35 cellular contexts compared by ENCODE assay signal in genomic region chr2:146081459-146081858, GRCh38.
"Had no signal": no experiment of that assay in that cellular context is flagged by ENCODE, and none has a peak within 500 bp of the region (broad histone marks: within the 10 kb centered on the region; RNA-seq: fewer than 3 reads in every experiment).

No MANE protein-coding gene starts in this region.

- H3K36me3 ChIP-seq: MG63 had no signal

- H3K27me3 ChIP-seq: MG63 had no signal

- H3K9me3 ChIP-seq: MG63 had no signal

- H3K4me3 ChIP-seq: MG63 had no signal

- DNase-seq: Karpas-422, Kasumi-1, MG63, MM.1S, MV-4-11, NCI-H1048, NCI-H1092, NCI-H1092 treated with DMSO at 0.1 percent for 48 hours, NCI-H1105, NCI-H1105 treated with DMSO at 0.1 percent for 48 hours, NCI-H1417, NCI-H1417 treated with DMSO at 0.1 percent for 48 hours, NCI-H1436, NCI-H1436 treated with DMSO at 0.1 percent for 48 hours, NCI-H146, NCI-H1694, NCI-H1694 treated with DMSO at 0.1 percent for 48 hours, NCI-H187, NCI-H187 treated with DMSO at 0.1 percent for 48 hours, NCI-H1930, NCI-H2029, NCI-H2029 treated with DMSO at 0.1 percent for 48 hours, NCI-H2081, NCI-H2081 treated with DMSO at 0.1 percent for 48 hours, NCI-H2107, NCI-H2171, NCI-H2171 treated with DMSO at 0.1 percent for 48 hours, NCI-H2227 treated with DMSO at 0.1 percent for 48 hours, NCI-H226, NCI-H345, NCI-H446, NCI-H446 treated with DMSO at 0.1 percent for 48 hours, NCI-H510A, NCI-H510A treated with DMSO at 0.1 percent for 48 hours, NCI-H524 had no signal
